Comparison of ENCODE assay signal across 14 cellular contexts in genomic region chr6:37174515-37175331, GRCh38. TPM values are rescaled to one million over a fixed set of nuclear protein-coding genes. Genes with fewer than 3 reads are reported as not detected.
DNase-seq lines count a peak whose midpoint lies in the region; ATAC-seq and TF ChIP-seq lines count a peak whose summit lies in the region.
"Had no signal": no experiment of that assay in that cellular context is flagged by ENCODE, and none has a peak within 500 bp of the region (broad histone marks: within the 10 kb centered on the region; RNA-seq: fewer than 3 reads in every experiment).

No MANE protein-coding gene starts in this region.

- intact Hi-C loops in activated CD8-positive, alpha-beta T cell treated with anti-CD3 and anti-CD28 coated beads for 36 hours (cut with micrococcal nuclease) = no loop called here

- H3K4me3 ChIP-seq in fibroblast of the aortic adventitia (ENCODE audit: low read depth, low read length) = peak overlapping the region; percentile 11
- H3K4me3 ChIP-seq: lung had no signal

- peaks cover 69% of the 10 kb centered on the region for H3K36me3 Mint-ChIP-seq in activated T-cell treated with anti-CD3 and anti-CD28 coated beads, Interleukin-2, amount 50 U/mL, for 24 hours (ENCODE audit: low read depth)
- H3K36me3 Mint-ChIP-seq in activated CD8-positive, alpha-beta T cell treated with anti-CD3 and anti-CD28 coated beads for 36 hours (ENCODE audit: low read depth) = peaks cover 68% of the 10 kb centered on the region

- POLR2A ChIA-PET in activated CD8-positive, alpha-beta T cell treated with anti-CD3 and anti-CD28 coated beads for 36 hours (lab: Charles Lee) = interaction anchor here (1.5 to 13.5 kb wide), 9 partner anchors 8 to 189 kb away, joined by 3 to 261 read pairs (median 96); partner anchors contain the start of gene MTCH1

- H3K27me3 Mint-ChIP-seq in activated T-cell treated with anti-CD3 and anti-CD28 coated beads, Interleukin-2, amount 50 U/mL, for 24 hours = no peaks in the 10 kb centered on the region
- H3K27me3 Mint-ChIP-seq in activated CD8-positive, alpha-beta T cell treated with anti-CD3 and anti-CD28 coated beads for 36 hours = no peaks in the 10 kb centered on the region

- H3K27ac Mint-ChIP-seq in activated T-cell treated with anti-CD3 and anti-CD28 coated beads, Interleukin-2, amount 50 U/mL, for 24 hours = peak overlapping the region; percentile 95
- H3K27ac Mint-ChIP-seq in activated CD8-positive, alpha-beta T cell treated with anti-CD3 and anti-CD28 coated beads for 36 hours = peak overlapping the region; percentile 91
- H3K27ac Mint-ChIP-seq: HFFc6 had no signal

- TF ChIP-seq CTCF in activated CD8-positive, alpha-beta T cell treated with anti-CD3 and anti-CD28 coated beads for 36 hours (IDR thresholded peaks at IDR 0.05) = no peak
- no peak for TF ChIP-seq CTCF in fibroblast of the aortic adventitia (IDR thresholded peaks at IDR 0.05; ENCODE audit: insufficient read depth, low read length)

- no peaks in the 10 kb centered on the region for H3K9me3 Mint-ChIP-seq in activated T-cell treated with anti-CD3 and anti-CD28 coated beads, Interleukin-2, amount 50 U/mL, for 24 hours
- no peaks in the 10 kb centered on the region for H3K9me3 Mint-ChIP-seq in activated CD8-positive, alpha-beta T cell treated with anti-CD3 and anti-CD28 coated beads for 36 hours
- H3K9me3 Mint-ChIP-seq: HFFc6 had no signal

- ATAC-seq in activated CD8-positive, alpha-beta T cell treated with anti-CD3 and anti-CD28 coated beads for 36 hours = no peak
- ATAC-seq in HG03378 (IDR thresholded peaks at IDR 0.05; ENCODE audit: unreplicated experiment) = no peak
- ATAC-seq in GM18870 (IDR thresholded peaks at IDR 0.05; ENCODE audit: unreplicated experiment) = no peak

- no peak for DNase-seq in activated T-cell treated with anti-CD3 and anti-CD28 coated beads, Interleukin-2, amount 50 U/mL, for 24 hours
- no peak for DNase-seq in activated T-cell treated with anti-CD3 and anti-CD28 coated beads, Interleukin-2, amount 50 U/mL, for 1 hour
- DNase-seq in activated CD8-positive, alpha-beta T cell treated with anti-CD3 and anti-CD28 coated beads for 36 hours = no peak
- no peak for DNase-seq in fibroblast of the aortic adventitia (ENCODE audit: low read depth)
- DNase-seq in superior temporal gyrus (ENCODE audit: extremely low spot score) = peak; percentile 6
- no peak for DNase-seq in NCI-H2107 treated with DMSO at 0.1 percent for 48 hours (lab: John Stamatoyannopoulos, UW; ENCODE audit: unreplicated experiment)
- DNase-seq: glutamatergic neuron, HFFc6, NCI-H524, retina, SW 1271 had no signal

- peak overlapping the region; percentile 91 for H3K4me3 Mint-ChIP-seq in activated T-cell treated with anti-CD3 and anti-CD28 coated beads, Interleukin-2, amount 50 U/mL, for 24 hours
- H3K4me3 Mint-ChIP-seq in activated CD8-positive, alpha-beta T cell treated with anti-CD3 and anti-CD28 coated beads for 36 hours = peak overlapping the region; percentile 84
- H3K4me3 Mint-ChIP-seq: HFFc6 had no signal

- peaks cover 58% of the 10 kb centered on the region for H3K4me1 Mint-ChIP-seq in activated T-cell treated with anti-CD3 and anti-CD28 coated beads, Interleukin-2, amount 50 U/mL, for 24 hours (ENCODE audit: low read depth)
- H3K4me1 Mint-ChIP-seq in activated CD8-positive, alpha-beta T cell treated with anti-CD3 and anti-CD28 coated beads for 36 hours (ENCODE audit: low read depth) = peaks cover 55% of the 10 kb centered on the region

- CTCF ChIA-PET in activated CD8-positive, alpha-beta T cell treated with anti-CD3 and anti-CD28 coated beads for 36 hours (lab: Charles Lee) = interaction anchor here (7.3 to 18.8 kb wide), 4 partner anchors 14 to 149 kb away, joined by 57 to 502 read pairs (median 252); no protein-coding TSS in a partner anchor

RNA-seq across cellular contexts. Expression of gene PIM1, which starts 4.8 kb away (rescaled TPM):
- 100 to 1,000 TPM; 293 to 305 TPM for total RNA-seq in activated CD8-positive, alpha-beta T cell treated with anti-CD3 and anti-CD28 coated beads for 36 hours
- 8.7 and 19.3 TPM in 2 replicates for total RNA-seq in fibroblast of the aortic adventitia (ENCODE audit: low replicate concordance)

Comparison
In these comparisons a context has a peak if more than half of its experiments do, and no peak if none do; other contexts are left out.
1. RNA of gene PIM1, which starts 4.8 kb away (total RNA-seq): 293 to 305 TPM in activated CD8-positive, alpha-beta T cell treated with anti-CD3 and anti-CD28 coated beads for 36 hours; 8.7 to 19.3 TPM in fibroblast of the aortic adventitia; every median in the first group is over 10 times any median in the second.